Comparison of ENCODE assay signal across 10 cellular contexts in the genomic region with DNA sequence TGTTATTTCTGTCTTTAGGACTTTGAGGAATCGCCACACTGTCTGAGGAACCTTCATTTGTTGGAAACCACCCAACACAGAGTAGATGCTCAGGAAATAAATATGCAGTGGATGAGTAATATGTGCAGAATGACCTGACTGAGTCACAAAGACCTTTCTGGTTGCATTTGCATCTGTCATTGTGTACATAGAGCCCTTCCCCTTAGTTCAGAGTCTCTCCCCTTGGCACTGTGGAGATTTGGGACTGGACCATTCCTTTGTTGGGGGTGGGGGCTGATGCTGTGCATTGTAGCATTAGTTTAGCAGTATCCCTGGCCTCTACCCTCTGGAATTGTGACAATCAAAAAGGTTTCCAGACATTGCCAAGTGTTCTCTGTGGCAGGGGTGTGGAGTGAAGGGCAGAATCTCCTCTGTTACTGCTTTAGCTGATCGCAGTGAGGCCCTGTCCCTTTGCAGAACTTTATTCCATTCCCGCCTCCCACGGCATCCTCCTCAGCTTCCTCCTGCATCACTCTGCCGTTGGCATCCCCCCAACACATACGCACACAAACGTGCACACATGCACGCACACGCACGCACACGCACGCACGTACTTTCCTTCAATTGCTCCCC.
DNase-seq lines count a peak whose midpoint lies in the region; ATAC-seq, FAIRE-seq and TF ChIP-seq lines count a peak whose summit lies in the region.
"Had no signal": no experiment of that assay in that cellular context is flagged by ENCODE, and none has a peak within 500 bp of the region (broad histone marks: within the 10 kb centered on the region; RNA-seq: fewer than 3 reads in every experiment).

No MANE protein-coding gene starts in this region.

- no peak for ATAC-seq in GM21717 (IDR thresholded peaks at IDR 0.05; ENCODE audit: unreplicated experiment)

- FAIRE-seq in GM12892 (lab: Jason Lieb, UNC) = no peak
- FAIRE-seq in GM12891 (lab: Jason Lieb, UNC) = no peak

- DNase-seq in AG20443 (ENCODE audit: low spot score) = peak; percentile 81
- peak; percentile 97 for DNase-seq in HS-5 (ENCODE audit: low read depth)
- DNase-seq in amniotic stem cell (lab: John Stamatoyannopoulos, UW) = peak; percentile 82
- DNase-seq in iris pigment epithelial cell (ENCODE audit: low read depth) = peak; percentile 95
- no peak for DNase-seq in NCI-H2196 treated with DMSO at 0.1 percent for 48 hours (lab: John Stamatoyannopoulos, UW; ENCODE audit: unreplicated experiment)
- no peak for DNase-seq in GM12892 (ENCODE audit: insufficient read length)
- no peak for DNase-seq in GM12891 (ENCODE audit: insufficient read length, low spot score)
- DNase-seq: adrenal gland, sigmoid colon had no signal

- TF ChIP-seq POLR2A in GM12892 (IDR thresholded peaks at IDR 0.05; ENCODE audit: low read depth, low read length) = no peak
- no peak for TF ChIP-seq POLR2A in GM12891 (IDR thresholded peaks at IDR 0.05; ENCODE audit: low read depth, low read length)

TF ChIP-seq in GM12891, 5 proteins besides CTCF, POLR2A, EP300 and RAD21:
- no peak for TF ChIP-seq PAX5 (IDR thresholded peaks at IDR 0.05; ENCODE audit: insufficient read depth, low read length, severe bottlenecking)
- no peak for TF ChIP-seq POLR2AphosphoS5 (IDR thresholded peaks at IDR 0.05; ENCODE audit: low read depth, low read length)
- no peak for TF ChIP-seq TAF1 (IDR thresholded peaks at IDR 0.05; ENCODE audit: low read depth, low read length)
- no peak for TF ChIP-seq SPI1 (IDR thresholded peaks at IDR 0.05; ENCODE audit: low read depth, low read length)
- TF ChIP-seq POU2F2 (IDR thresholded peaks at IDR 0.05; ENCODE audit: low read depth, low read length) = no peak

Comparison
In these comparisons a context has a peak if more than half of its experiments do, and no peak if none do; other contexts are left out.
1. DNase-seq: peak in AG20443 (single experiment), HS-5 (single experiment), amniotic stem cell (single experiment) and iris pigment epithelial cell (single experiment); none in NCI-H2196 treated with DMSO at 0.1 percent for 48 hours (single experiment), GM12892 (single experiment) and GM12891 (single experiment).